ENCODE assay signal across 18 cellular contexts in the genomic region with DNA sequence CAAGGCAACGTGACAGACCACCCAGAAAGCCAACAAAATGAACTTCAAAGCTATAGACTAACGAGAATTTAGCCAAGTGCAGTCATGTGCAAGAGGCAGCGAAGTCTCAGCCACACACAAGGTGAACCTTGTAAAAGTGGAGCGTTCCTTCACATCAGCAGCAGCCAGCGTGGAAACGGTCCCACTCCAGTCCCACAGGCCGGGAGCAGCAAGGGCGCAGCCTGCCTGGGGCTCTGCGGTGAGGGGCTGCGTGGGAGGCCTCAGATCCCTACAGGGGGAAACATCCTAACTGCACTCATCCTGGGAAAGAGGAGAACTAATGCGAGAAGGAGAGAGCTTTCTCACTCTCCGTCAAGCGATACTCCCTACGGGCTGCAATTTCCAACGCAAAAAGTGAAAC. TPM values are rescaled to one million over a fixed set of nuclear protein-coding genes. Genes with fewer than 3 reads are reported as not detected.
DNase-seq lines count a peak whose midpoint lies in the region; ATAC-seq and TF ChIP-seq lines count a peak whose summit lies in the region.
"Had no signal": no experiment of that assay in that cellular context is flagged by ENCODE, and none has a peak within 500 bp of the region (broad histone marks: within the 10 kb centered on the region; RNA-seq: fewer than 3 reads in every experiment).

No MANE protein-coding gene starts in this region.

- H3K9me3 Mint-ChIP-seq in neural progenitor cell, result peaks cover 10% of the 10 kb centered on the region

- H3K4me1 Mint-ChIP-seq in neural progenitor cell, result peaks cover 15% of the 10 kb centered on the region

- H3K27me3 ChIP-seq in lower lobe of right lung (ENCODE audit: low read depth) (no peaks in the 10 kb centered on the region), sigmoid colon (no peaks in the 10 kb centered on the region), neural progenitor cell (peaks cover 42% of the 10 kb centered on the region)

- TF ChIP-seq CTCF in coronary artery (IDR thresholded peaks at IDR 0.05), result no peak
- no peak for TF ChIP-seq CTCF in lower lobe of right lung (IDR thresholded peaks at IDR 0.05)
- no peak for TF ChIP-seq CTCF in sigmoid colon (IDR thresholded peaks at IDR 0.05)
- no peak for TF ChIP-seq CTCF in neural progenitor cell (IDR thresholded peaks at IDR 0.05)

- no peak overlapping the region for H2AFZ ChIP-seq in neural progenitor cell (replicated peaks)

- H3F3A ChIP-seq in neural progenitor cell (ENCODE audit: low read depth), result no peaks in the 10 kb centered on the region

- H3K4me2 ChIP-seq in neural progenitor cell, result no peak overlapping the region

- H3K27ac ChIP-seq in coronary artery (no peak overlapping the region), lower lobe of right lung (no peak overlapping the region), sigmoid colon (no peak overlapping the region), neural progenitor cell (no peak overlapping the region)
- H3K27ac ChIP-seq: 22Rv1 had no signal

- peaks cover 15% of the 10 kb centered on the region for H3K27me3 Mint-ChIP-seq in neural progenitor cell (ENCODE audit: insufficient read depth, low read depth)

- peaks cover 4% of the 10 kb centered on the region for H3K36me3 Mint-ChIP-seq in neural progenitor cell

- H3K4me3 ChIP-seq in coronary artery (no peak overlapping the region), lower lobe of right lung (no peak overlapping the region), sigmoid colon (no peak overlapping the region), neural progenitor cell (no peak overlapping the region)
- H3K4me3 ChIP-seq: HAP-1 had no signal

- TF ChIP-seq POLR2A in sigmoid colon (IDR thresholded peaks at IDR 0.05), result no peak

- H4K20me1 ChIP-seq in neural progenitor cell (ENCODE audit: low read depth), result peaks cover 7% of the 10 kb centered on the region

- H3K4me3 Mint-ChIP-seq in neural progenitor cell, result no peak overlapping the region

- WGBS in sigmoid colon, 2 donors, result 83 to 87% methylated on average over 15 of the region's 15 CpGs

- peak; percentile 5 for DNase-seq in activated CD4-positive, CD25-positive, alpha-beta regulatory T cell treated with anti-CD3 and anti-CD28 coated beads, Interleukin-2, amount 50 U/mL, for 72 hours
- peak; percentile 64 for DNase-seq in coronary artery (ENCODE audit: low spot score)
- DNase-seq in lower lobe of right lung, result peak; percentile 23
- DNase-seq in sigmoid colon, result peak; percentile 49
- no peak for DNase-seq in neural progenitor cell (ENCODE audit: low spot score)
- DNase-seq: AML-193, DND-41, IMR-90, NCI-H1436, NCI-H1930, NCI-H226, NCI-H524 treated with DMSO at 0.1 percent for 48 hours, PC-3 had no signal

- H3K4me1 ChIP-seq in lower lobe of right lung (peaks cover 10% of the 10 kb centered on the region), sigmoid colon (peaks cover 0 to 10% (median 9%) of the 10 kb centered on the region in 4 donors), neural progenitor cell (peaks cover 12% of the 10 kb centered on the region)

- intact Hi-C loops in lower lobe of right lung (cut with DNase I), result no loop called here
- intact Hi-C loops in sigmoid colon (cut with DNase I), result no loop called here

- no peak overlapping the region for H3K9ac ChIP-seq in neural progenitor cell

- H3K27ac Mint-ChIP-seq in neural progenitor cell, result no peak overlapping the region

- H3K36me3 ChIP-seq in lower lobe of right lung (no peaks in the 10 kb centered on the region), sigmoid colon (no peaks in the 10 kb centered on the region), neural progenitor cell (no peaks in the 10 kb centered on the region)
- H3K36me3 ChIP-seq: HAP-1 had no signal

- no peaks in the 10 kb centered on the region for H3K79me2 ChIP-seq in neural progenitor cell (ENCODE audit: low read depth)

- no peak for ATAC-seq in activated CD4-positive, CD25-positive, alpha-beta regulatory T cell treated with anti-CD3 and anti-CD28 coated beads, Interleukin-2, amount 50 U/mL, for 24 hours
- ATAC-seq in lower lobe of right lung (no peak), GM21360 (IDR thresholded peaks at IDR 0.05; ENCODE audit: unreplicated experiment) (no peak), GM19035 (IDR thresholded peaks at IDR 0.05; ENCODE audit: unreplicated experiment) (no peak)
- ATAC-seq: PC-3 had no signal

- no peak for TF ChIP-seq EP300 in sigmoid colon (IDR thresholded peaks at IDR 0.05)

- no peaks in the 10 kb centered on the region for H3K9me3 ChIP-seq in lower lobe of right lung
- no peaks in the 10 kb centered on the region for H3K9me3 ChIP-seq in sigmoid colon
- no peaks in the 10 kb centered on the region for H3K9me3 ChIP-seq in neural progenitor cell (ENCODE audit: low read depth)

RNA-seq across cellular contexts. Expression of a gene that starts 4.8 kb away (rescaled TPM):
- total RNA-seq in lower lobe of right lung (14.1 TPM), sigmoid colon (1 to 10 TPM; 4.3 to 8.4 (median 6.1) TPM), neural progenitor cell (ENCODE audit: low replicate concordance) (2.5 and 13.5 TPM in 2 replicates)
- 10 to 100 TPM; 10.4 to 12.8 (median 12.6) TPM for polyA plus RNA-seq in sigmoid colon

RNA-seq across cellular contexts. Expression of a gene that starts 29.1 kb away (rescaled TPM):
- 15.5 TPM for total RNA-seq in lower lobe of right lung
- 10 to 100 TPM in 1 of 4 donors, 1 to 10 TPM in 3; 6.1 to 15.5 (median 8.1) TPM for total RNA-seq in sigmoid colon
- 1 to 10 TPM; 1.4 to 6.2 (median 1.8) TPM for polyA plus RNA-seq in sigmoid colon
- total RNA-seq in neural progenitor cell (ENCODE audit: low replicate concordance), result 8.0 and 16.9 TPM in 2 replicates
